8 cellular contexts compared by ENCODE assay signal in genomic region chr16:56513972-56514371, GRCh38. TPM values are rescaled to one million over a fixed set of nuclear protein-coding genes. Genes with fewer than 3 reads are reported as not detected.
DNase-seq lines count a peak whose midpoint lies in the region; ATAC-seq and TF ChIP-seq lines count a peak whose summit lies in the region.

No MANE protein-coding gene starts in this region.

- H4K20me1 ChIP-seq in OCI-LY7 (ENCODE audit: insufficient read depth, low read length) = no peaks in the 10 kb centered on the region

- peak; percentile 97 for TF ChIP-seq CTCF in OCI-LY7 (conservative IDR thresholded peaks at IDR 0.05; ENCODE audit: low read length)
- peak; percentile 77 for TF ChIP-seq CTCF in psoas muscle (IDR thresholded peaks at IDR 0.05)

- peak; percentile 36 for DNase-seq in COLO829 (ENCODE audit: low spot score)
- DNase-seq in HCEC 1CT = peak; percentile 69
- peak; percentile 74 for DNase-seq in OCI-LY7 (ENCODE audit: low spot score)
- DNase-seq in activated naive CD4-positive, alpha-beta T cell treated with anti-CD3 and anti-CD28 coated beads, Interleukin-2, amount 10 ng/mL, durations not matched to agents 7 days and 5 days = peak; percentile 70
- DNase-seq in globus pallidus (ENCODE audit: low spot score) = peak; percentile 72
- DNase-seq in psoas muscle = no peak

- ATAC-seq in psoas muscle = peak; percentile 47 to 66 (median 64)
- ATAC-seq in GM21526 (IDR thresholded peaks at IDR 0.05; ENCODE audit: low FRiP score, unreplicated experiment) = no peak
- no peak for ATAC-seq in GM19324 (IDR thresholded peaks at IDR 0.05; ENCODE audit: low FRiP score, unreplicated experiment)

- no peak overlapping the region for H3K27ac Mint-ChIP-seq in activated naive CD4-positive, alpha-beta T cell treated with anti-CD3 and anti-CD28 coated beads, Interleukin-2, amount 10 ng/mL, durations not matched to agents 7 days and 5 days

- H3K4me2 ChIP-seq in OCI-LY7 (ENCODE audit: low read length) = no peak overlapping the region

- 0 out of 2 replicates have a peak, but pooled peaks cover 4% of the 10 kb centered on the region for H3K9me3 ChIP-seq in OCI-LY7 (ENCODE audit: low read length)
- no peaks in the 10 kb centered on the region for H3K9me3 ChIP-seq in psoas muscle

- H3K79me2 ChIP-seq in OCI-LY7 (ENCODE audit: insufficient read depth, low read depth, low read length) = no peaks in the 10 kb centered on the region

- intact Hi-C loops in OCI-LY7 (cut with micrococcal nuclease; ENCODE audit: unreplicated experiment) = loop anchor here (1.0 kb wide), 1 partner anchor 86 kb away; no protein-coding TSS in a partner anchor
- intact Hi-C loops in psoas muscle (cut with DNase I) = loop anchor here (5.0 to 10.0 kb wide), 3 partner anchors 88 to 191 kb away; no protein-coding TSS in a partner anchor

- no TSS peak for BruUV-seq in OCI-LY7 (replicated peaks; lab: Mats Ljungman, UMichigan)

- no peaks in the 10 kb centered on the region for H3K9me3 Mint-ChIP-seq in activated naive CD4-positive, alpha-beta T cell treated with anti-CD3 and anti-CD28 coated beads, Interleukin-2, amount 10 ng/mL, durations not matched to agents 7 days and 5 days

- H3K4me3 ChIP-seq in OCI-LY7 (ENCODE audit: low read depth, low read length, poor library complexity, severe bottlenecking) (no peak overlapping the region), psoas muscle (no peak overlapping the region)

- no peaks in the 10 kb centered on the region for H3K36me3 ChIP-seq in OCI-LY7 (ENCODE audit: insufficient read depth, low read length)
- peaks cover 3 to 28% of the 10 kb centered on the region in 2 donors for H3K36me3 ChIP-seq in psoas muscle (ENCODE audit: insufficient read depth in 1 of 2, low read depth in 1 of 2)

- H3K27me3 ChIP-seq in psoas muscle (ENCODE audit: insufficient read depth in 3 of 3, low read length in 2 of 3) = no peaks in the 10 kb centered on the region

- no peak overlapping the region; the same call in 1 of the 2 replicates for H2AFZ ChIP-seq in OCI-LY7 (ENCODE audit: low read length)

- H3K4me1 Mint-ChIP-seq in activated naive CD4-positive, alpha-beta T cell treated with anti-CD3 and anti-CD28 coated beads, Interleukin-2, amount 10 ng/mL, durations not matched to agents 7 days and 5 days = peaks cover 6% of the 10 kb centered on the region

- H3K4me1 ChIP-seq in OCI-LY7 (ENCODE audit: insufficient read depth, low read length, poor library complexity, severe bottlenecking) (peaks cover 3% of the 10 kb centered on the region), psoas muscle (peaks cover 32% of the 10 kb centered on the region)

- H3K36me3 Mint-ChIP-seq in activated naive CD4-positive, alpha-beta T cell treated with anti-CD3 and anti-CD28 coated beads, Interleukin-2, amount 10 ng/mL, durations not matched to agents 7 days and 5 days = peaks cover 11% of the 10 kb centered on the region

- POLR2A ChIA-PET in OCI-LY7 (lab: Charles Lee) = interaction anchor here (0.6 to 0.9 kb wide), 4 partner anchors 9 to 78 kb away, joined by 3 to 4 read pairs (median 3); no protein-coding TSS in a partner anchor

- 39 to 44% (median 40%) methylated on average over 3 of the region's 3 CpGs for WGBS in psoas muscle, 3 donors

- no peaks in the 10 kb centered on the region for H3K9me2 ChIP-seq in OCI-LY7 (ENCODE audit: insufficient read depth, low read length)

- H3K27me3 Mint-ChIP-seq in activated naive CD4-positive, alpha-beta T cell treated with anti-CD3 and anti-CD28 coated beads, Interleukin-2, amount 10 ng/mL, durations not matched to agents 7 days and 5 days = no peaks in the 10 kb centered on the region

- CTCF ChIA-PET in OCI-LY7 (lab: Charles Lee; ENCODE audit: unreplicated experiment) = interaction anchor here (0.6 kb wide), 1 partner anchor 32 kb away, joined by 3 read pairs; no protein-coding TSS in a partner anchor
- CTCF ChIA-PET in activated naive CD4-positive, alpha-beta T cell treated with anti-CD3 and anti-CD28 coated beads, Interleukin-2, amount 10 ng/mL, durations not matched to agents 7 days and 5 days (lab: Charles Lee) = interaction anchor here (0.6 to 2.7 kb wide), 7 partner anchors 16 to 188 kb away, joined by 3 to 15 read pairs (median 4); no protein-coding TSS in a partner anchor

- H3K27ac ChIP-seq in OCI-LY7 (ENCODE audit: low read depth, low read length, poor library complexity, severe bottlenecking) (no peak overlapping the region), psoas muscle (no peak overlapping the region)

- H3K4me3 Mint-ChIP-seq in activated naive CD4-positive, alpha-beta T cell treated with anti-CD3 and anti-CD28 coated beads, Interleukin-2, amount 10 ng/mL, durations not matched to agents 7 days and 5 days = no peak overlapping the region

RNA-seq across cellular contexts. Expression of gene BBS2, which starts 5.9 kb away (rescaled TPM):
- total RNA-seq in OCI-LY7 (2014; rRNA removed; shearing (Covaris generic)) = 13.9 and 15.3 TPM in 2 replicates
- 14.1 and 18.3 TPM in 2 replicates for total RNA-seq in OCI-LY7 (2022)
- total RNA-seq in psoas muscle = 10 to 100 TPM; 29.1 to 70.6 (median 39.9) TPM
- polyA plus RNA-seq in psoas muscle = 10 to 100 TPM; 19.1 to 31.0 (median 30.3) TPM

RNA-seq across cellular contexts. Expression of gene MT4, which starts 50.9 kb away (rescaled TPM):
- not detected in 2 replicates for total RNA-seq in OCI-LY7 (2014; rRNA removed; shearing (Covaris generic))
- total RNA-seq in OCI-LY7 (2022) (not detected in 2 replicates), psoas muscle (not detected)
- not detected for polyA plus RNA-seq in psoas muscle

Comparison
In these comparisons a context has a peak if more than half of its experiments do, and no peak if none do; other contexts are left out.
1. DNase-seq: peak in COLO829 (single experiment), HCEC 1CT (single experiment), OCI-LY7 (single experiment), activated naive CD4-positive, alpha-beta T cell treated with anti-CD3 and anti-CD28 coated beads, Interleukin-2, amount 10 ng/mL, durations not matched to agents 7 days and 5 days (single experiment) and globus pallidus (single experiment); none in psoas muscle (0 of 2).
2. ATAC-seq: peak in psoas muscle (4 of 4); none in GM21526 (single experiment) and GM19324 (single experiment).